ENCODE assay signal across 21 cellular contexts in the genomic region with DNA sequence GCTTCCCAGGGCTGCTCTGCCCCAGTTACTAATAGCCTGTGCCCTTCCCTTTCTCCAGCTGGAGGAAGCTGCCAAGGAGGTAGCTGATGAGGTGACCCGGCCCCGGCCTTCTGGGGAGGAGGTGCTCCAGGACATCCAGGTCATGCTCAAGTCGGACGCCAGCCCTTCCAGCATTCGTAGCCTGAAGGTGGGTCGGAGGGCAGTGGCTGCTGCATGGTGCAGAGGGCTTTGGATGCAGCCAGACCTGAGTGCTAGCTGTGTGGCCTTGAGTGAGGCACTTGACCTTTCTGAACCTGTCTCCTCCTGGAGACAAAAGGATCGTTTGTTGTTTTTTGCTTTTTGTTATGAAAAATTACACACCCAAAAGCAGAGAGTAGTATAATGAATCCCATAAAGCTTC.
"Had no signal": no experiment of that assay in that cellular context is flagged by ENCODE, and none has a peak within 500 bp of the region (broad histone marks: within the 10 kb centered on the region; RNA-seq: fewer than 3 reads in every experiment).

No MANE protein-coding gene starts in this region.

- H3K4me1 ChIP-seq: prostate gland had no signal

- H3K27ac Mint-ChIP-seq: natural killer cell treated with Interleukin-12 subunit alpha and Interleukin-12 subunit beta and Interleukin-15 and Interleukin-18, amount 100 ng/mL, for 72 hours had no signal

- H3K27ac ChIP-seq: left ventricle myocardium inferior, prostate gland, suprapubic skin had no signal

- H3K9me3 ChIP-seq: left ventricle myocardium inferior, prostate gland, suprapubic skin had no signal

- DNase-seq: activated CD4-positive, alpha-beta T cell treated with anti-CD3 and anti-CD28 coated beads, Interleukin-2, amount 10 ng/mL, durations not matched to agents 7 days and 5 days; activated effector memory CD4-positive, alpha-beta T cell treated with Interleukin-2 at 50 U/mL for 16 hours; activated T-cell treated with anti-CD3 and anti-CD28 coated beads, Interleukin-2, amount 50 U/mL, for 24 hours; hippocampal formation; kidney; left ventricle myocardium inferior; mesenchymal stem cell; occipital lobe; right cardiac atrium; small intestine; stimulated activated CD4-positive, alpha-beta T cell treated with anti-CD3 and anti-CD28 coated beads, Interleukin-4, amount 100 ng/mL, for 24 hours; T-helper 9 cell; trophoblast cell had no signal

- ATAC-seq: activated naive CD4-positive, alpha-beta T cell treated with anti-CD3 and anti-CD28 coated beads, Interleukin-2, amount 50 U/mL, for 72 hours; esophagus mucosa; natural killer cell treated with Interleukin-12 subunit alpha and Interleukin-12 subunit beta and Interleukin-15 and Interleukin-18, amount 100 ng/mL, for 72 hours; right cardiac atrium had no signal

- H3K27me3 Mint-ChIP-seq: activated CD4-positive, alpha-beta T cell treated with anti-CD3 and anti-CD28 coated beads, Interleukin-2, amount 10 ng/mL, durations not matched to agents 7 days and 5 days; activated T-cell treated with anti-CD3 and anti-CD28 coated beads, Interleukin-2, amount 50 U/mL, for 24 hours; natural killer cell treated with Interleukin-12 subunit alpha and Interleukin-12 subunit beta and Interleukin-15 and Interleukin-18, amount 100 ng/mL, for 72 hours; stimulated activated naive CD8-positive, alpha-beta T cell treated with anti-CD3 and anti-CD28 coated beads, Interleukin-15, Interleukin-2, amounts not matched to agents 100 ng/mL and 50 ng/mL, for 24 hours had no signal

- H3K27me3 ChIP-seq: suprapubic skin had no signal

- H3K9me3 Mint-ChIP-seq: activated naive CD4-positive, alpha-beta T cell treated with anti-CD3 and anti-CD28 coated beads, Interleukin-2, amount 50 U/mL, for 72 hours; activated T-cell treated with anti-CD3 and anti-CD28 coated beads, Interleukin-2, amount 50 U/mL, for 24 hours; natural killer cell treated with Interleukin-12 subunit alpha and Interleukin-12 subunit beta and Interleukin-15 and Interleukin-18, amount 100 ng/mL, for 72 hours; stimulated activated naive CD8-positive, alpha-beta T cell treated with anti-CD3 and anti-CD28 coated beads, Interleukin-15, Interleukin-2, amounts not matched to agents 100 ng/mL and 50 ng/mL, for 24 hours had no signal

- H3K4me3 ChIP-seq: left ventricle myocardium inferior, prostate gland, suprapubic skin had no signal

- FAIRE-seq: colon, endometrium, kidney, small intestine had no signal
